ENCODE assay signal across 8 cellular contexts in genomic region chr10:73889014-73889413, GRCh38. TPM values are rescaled to one million over a fixed set of nuclear protein-coding genes. Genes with fewer than 3 reads are reported as not detected.
DNase-seq lines count a peak whose midpoint lies in the region; ATAC-seq and TF ChIP-seq lines count a peak whose summit lies in the region.

No MANE protein-coding gene starts in this region.

- 44 to 66% methylated on average over 5 to 7 of the region's 7 CpGs for WGBS in transverse colon (ENCODE audit: low coverage in 1 of 2), 2 donors

- intact Hi-C loops in transverse colon (cut with DNase I; ENCODE audit: low total_unique reads), result loop anchor here (5.0 kb wide), 1 partner anchor 193 kb away; no protein-coding TSS in a partner anchor

- no peak for TF ChIP-seq EP300 in transverse colon (IDR thresholded peaks at IDR 0.05; ENCODE audit: low read depth)

- peak overlapping the region; percentile 78 to 85 (median 82) for H3K27ac ChIP-seq in transverse colon

- no peaks in the 10 kb centered on the region for H3K27me3 ChIP-seq in transverse colon

- no peaks in the 10 kb centered on the region for H3K36me3 ChIP-seq in transverse colon

- TF ChIP-seq CTCF in transverse colon (IDR thresholded peaks at IDR 0.05) (no peak), progenitor cell of endocrine pancreas (IDR thresholded peaks at IDR 0.05; ENCODE audit: unreplicated experiment) (no peak)

- peaks cover 5% of the 10 kb centered on the region for H3K4me1 Mint-ChIP-seq in activated naive CD8-positive, alpha-beta T cell treated with anti-CD3 and anti-CD28 coated beads for 36 hours
- H3K4me1 Mint-ChIP-seq in progenitor cell of endocrine pancreas (ENCODE audit: low read depth), result peaks cover 17% of the 10 kb centered on the region

- in situ Hi-C loops in transverse colon (cut with MboI; ENCODE audit: low pct_ligation_motif_present in 1 of 4, low pct_unique_long_range_greater_than_20kb in 1 of 4, low sequenced_read_pairs in 3 of 4), result loop anchor here (5.0 to 25.0 kb wide), 5 partner anchors 48 to 198 kb away; no protein-coding TSS in a partner anchor

- peaks cover 3% of the 10 kb centered on the region for H3K27me3 Mint-ChIP-seq in activated naive CD8-positive, alpha-beta T cell treated with anti-CD3 and anti-CD28 coated beads for 36 hours
- peaks cover 22% of the 10 kb centered on the region for H3K27me3 Mint-ChIP-seq in progenitor cell of endocrine pancreas

- peak; percentile 26 for ATAC-seq in left lobe of liver
- ATAC-seq in HG02973 (IDR thresholded peaks at IDR 0.05; ENCODE audit: unreplicated experiment), result no peak

- H3K9me3 ChIP-seq in transverse colon, result no peaks in the 10 kb centered on the region

- no peaks in the 10 kb centered on the region for H3K9me3 Mint-ChIP-seq in activated naive CD8-positive, alpha-beta T cell treated with anti-CD3 and anti-CD28 coated beads for 36 hours
- H3K9me3 Mint-ChIP-seq in progenitor cell of endocrine pancreas (ENCODE audit: low read depth), result no peaks in the 10 kb centered on the region

- no peak overlapping the region for H3K4me3 ChIP-seq in transverse colon

- DNase-seq in GF-D8 (lab: John Stamatoyannopoulos, UW) (peak; percentile 76), MV-4-11 (lab: John Stamatoyannopoulos, UW) (peak; percentile 96), left lobe of liver (ENCODE audit: low spot score) (no peak), transverse colon (peak; percentile 50), NCI-H146 (lab: John Stamatoyannopoulos, UW) (no peak), progenitor cell of endocrine pancreas (ENCODE audit: low spot score, unreplicated experiment) (no peak)
- peak; percentile 23 for DNase-seq in activated naive CD8-positive, alpha-beta T cell treated with anti-CD3 and anti-CD28 coated beads for 36 hours

- H3K27ac Mint-ChIP-seq in activated naive CD8-positive, alpha-beta T cell treated with anti-CD3 and anti-CD28 coated beads for 36 hours, result no peak overlapping the region
- no peak overlapping the region for H3K27ac Mint-ChIP-seq in progenitor cell of endocrine pancreas

- H3K36me3 Mint-ChIP-seq in activated naive CD8-positive, alpha-beta T cell treated with anti-CD3 and anti-CD28 coated beads for 36 hours, result no peaks in the 10 kb centered on the region
- no peaks in the 10 kb centered on the region for H3K36me3 Mint-ChIP-seq in progenitor cell of endocrine pancreas (ENCODE audit: insufficient read depth)

- no peak for TF ChIP-seq POLR2A in transverse colon (IDR thresholded peaks at IDR 0.05)

- H3K4me3 Mint-ChIP-seq in activated naive CD8-positive, alpha-beta T cell treated with anti-CD3 and anti-CD28 coated beads for 36 hours, result no peak overlapping the region
- H3K4me3 Mint-ChIP-seq in progenitor cell of endocrine pancreas (ENCODE audit: low read depth), result no peak overlapping the region

- H3K4me1 ChIP-seq in transverse colon, result peaks cover 15 to 31% (median 29%) of the 10 kb centered on the region in 4 donors

RNA-seq across cellular contexts. Expression of gene CAMK2G, which starts 14.7 kb away (rescaled TPM):
- 10 to 100 TPM; 16.5 to 17.4 TPM for total RNA-seq in activated naive CD8-positive, alpha-beta T cell treated with anti-CD3 and anti-CD28 coated beads for 36 hours
- total RNA-seq in left lobe of liver (11.1 TPM), transverse colon (100 to 1,000 TPM in 1 of 4 donors, 10 to 100 TPM in 3; 72.0 to 131 (median 83.0) TPM), progenitor cell of endocrine pancreas (20.8 and 24.5 TPM in 2 replicates)

RNA-seq across cellular contexts. Expression of gene PLAU, which starts 21.9 kb away (rescaled TPM):
- under 1 TPM in 1 of 2 experiments, not detected in 1; 0.12 TPM for total RNA-seq in activated naive CD8-positive, alpha-beta T cell treated with anti-CD3 and anti-CD28 coated beads for 36 hours
- 0.50 TPM for total RNA-seq in left lobe of liver
- 1 to 10 TPM in 3 of 4 donors, under 1 TPM in 1; 0.75 to 8.0 (median 2.3) TPM for total RNA-seq in transverse colon
- 0.38 and 0.93 TPM in 2 replicates for total RNA-seq in progenitor cell of endocrine pancreas

Comparison
In these comparisons a context has a peak if more than half of its experiments do, and no peak if none do; other contexts are left out.
1. DNase-seq: peak in GF-D8 (single experiment), MV-4-11 (single experiment), activated naive CD8-positive, alpha-beta T cell treated with anti-CD3 and anti-CD28 coated beads for 36 hours (single experiment) and transverse colon (single experiment); none in left lobe of liver (single experiment), NCI-H146 (single experiment) and progenitor cell of endocrine pancreas (single experiment).